17 cellular contexts compared by ENCODE assay signal in the genomic region with DNA sequence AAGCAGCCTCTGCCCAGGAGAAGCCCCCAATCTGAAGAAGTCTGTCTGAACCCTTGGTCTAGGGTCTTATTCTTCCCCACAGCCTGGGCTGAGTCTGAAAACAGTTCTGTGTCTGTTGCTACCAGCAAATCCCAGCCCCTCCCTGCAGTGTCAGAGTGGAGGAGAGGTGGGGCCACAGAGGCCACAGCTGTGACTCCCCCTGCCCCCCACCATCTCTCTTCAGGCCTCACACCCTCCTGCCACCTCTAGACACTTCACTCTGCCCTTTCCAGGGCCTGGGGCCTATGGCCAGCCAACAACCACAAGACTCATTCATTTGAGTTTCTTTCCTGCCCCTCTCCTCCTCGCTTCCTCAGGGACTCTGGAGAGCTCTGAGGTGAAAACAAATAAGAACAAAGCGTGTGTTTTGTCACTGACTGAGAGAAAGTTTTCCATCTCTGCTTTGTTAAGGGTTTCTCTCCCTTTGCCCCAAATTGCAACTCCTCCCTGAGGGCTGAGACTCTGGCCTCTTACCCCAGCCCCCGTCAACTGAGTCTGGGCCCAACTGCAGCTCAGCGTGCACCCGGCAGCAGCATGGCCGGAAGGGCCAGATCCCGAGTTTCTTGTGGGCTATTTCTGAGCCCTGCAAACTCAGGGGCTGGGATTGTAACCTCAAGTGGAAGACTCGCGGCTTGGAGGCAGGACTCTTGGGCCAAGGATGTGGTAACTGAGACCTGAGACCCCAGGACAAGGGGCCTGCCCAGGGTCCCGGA. TPM values are rescaled to one million over a fixed set of nuclear protein-coding genes. Genes with fewer than 3 reads are reported as not detected.
DNase-seq lines count a peak whose midpoint lies in the region; ATAC-seq and TF ChIP-seq lines count a peak whose summit lies in the region.
"Had no signal": no experiment of that assay in that cellular context is flagged by ENCODE, and none has a peak within 500 bp of the region (broad histone marks: within the 10 kb centered on the region; RNA-seq: fewer than 3 reads in every experiment).

No MANE protein-coding gene starts in this region.

- TF ChIP-seq CTCF in lower lobe of right lung (IDR thresholded peaks at IDR 0.05): no peak
- no peak for TF ChIP-seq CTCF in psoas muscle (IDR thresholded peaks at IDR 0.05)

- H3K4me1 ChIP-seq in BLaER1: peaks cover 43% of the 10 kb centered on the region
- H3K4me1 ChIP-seq in lower lobe of right lung: peaks cover 47% of the 10 kb centered on the region
- H3K4me1 ChIP-seq in psoas muscle: no peaks in the 10 kb centered on the region

- H3K36me3 ChIP-seq in BLaER1 (no peaks in the 10 kb centered on the region), lower lobe of right lung (no peaks in the 10 kb centered on the region), psoas muscle (ENCODE audit: insufficient read depth in 1 of 2, low read depth in 1 of 2) (no peaks in the 10 kb centered on the region)
- H3K36me3 ChIP-seq: brain microvascular endothelial cell had no signal

- H3K27ac ChIP-seq in BLaER1: peak overlapping the region; percentile 86
- peak overlapping the region; percentile 31 for H3K27ac ChIP-seq in angular gyrus (ENCODE audit: low read depth, low read length)
- H3K27ac ChIP-seq in lower lobe of right lung: peak overlapping the region; percentile 66
- H3K27ac ChIP-seq in psoas muscle: peak overlapping the region; percentile 4
- H3K27ac ChIP-seq: brain microvascular endothelial cell, PC-9 had no signal

- ATAC-seq in lower lobe of right lung: peak; percentile 71 to 85
- no peak for ATAC-seq in psoas muscle

- WGBS in psoas muscle, 3 donors: 57 to 69% (median 66%) methylated on average over 10 of the region's 10 CpGs

- H3K27me3 ChIP-seq in BLaER1: no peaks in the 10 kb centered on the region
- no peaks in the 10 kb centered on the region for H3K27me3 ChIP-seq in lower lobe of right lung (ENCODE audit: low read depth)
- no peaks in the 10 kb centered on the region for H3K27me3 ChIP-seq in psoas muscle (ENCODE audit: insufficient read depth in 3 of 3, low read length in 2 of 3)
- H3K27me3 ChIP-seq: brain microvascular endothelial cell had no signal

- H4K20me1 ChIP-seq in BLaER1: no peaks in the 10 kb centered on the region

- intact Hi-C loops in lower lobe of right lung (cut with DNase I): no loop called here
- intact Hi-C loops in psoas muscle (cut with DNase I): no loop called here
- intact Hi-C loops in posterior cingulate gyrus (cut with DNase I): no loop called here

- H3K9ac ChIP-seq in BLaER1: peak overlapping the region; percentile 71

- peak overlapping the region; percentile 32; the same call in 1 of the 2 replicates for H3K4me3 ChIP-seq in BLaER1
- no peak overlapping the region for H3K4me3 ChIP-seq in lower lobe of right lung
- no peak overlapping the region for H3K4me3 ChIP-seq in psoas muscle
- H3K4me3 ChIP-seq: PC-9 had no signal

- H3K9me3 ChIP-seq in BLaER1 (no peaks in the 10 kb centered on the region), lower lobe of right lung (no peaks in the 10 kb centered on the region), psoas muscle (no peaks in the 10 kb centered on the region)

- DNase-seq in lower lobe of right lung (peak; percentile 71), psoas muscle (no peak), D341Med (ENCODE audit: low spot score) (no peak), posterior cingulate gyrus (no peak), middle frontal gyrus (ENCODE audit: extremely low spot score, low spot score) (no peak), NCI-H2029 (lab: John Stamatoyannopoulos, UW) (no peak)
- DNase-seq: activated CD4-positive, alpha-beta T cell treated with anti-CD3 and anti-CD28 coated beads, Interleukin-2, amount 10 ng/mL, durations not matched to agents 7 days and 5 days; brain microvascular endothelial cell; NCI-H1417; NCI-H510A; PC-9 had no signal

- peak overlapping the region; percentile 85 for H3K4me2 ChIP-seq in BLaER1
- H3K4me2 ChIP-seq: PC-9 had no signal

RNA-seq across cellular contexts. Expression of a gene that starts 13.2 kb away (rescaled TPM):
- total RNA-seq in lower lobe of right lung (not detected), psoas muscle (not detected)
- under 1 TPM in 1 of 3 donors, not detected in 2; 0.08 TPM for polyA plus RNA-seq in psoas muscle
- total RNA-seq: activated CD4-positive, alpha-beta T cell treated with anti-CD3 and anti-CD28 coated beads, Interleukin-2, amount 10 ng/mL, durations not matched to agents 7 days and 5 days; activated T-helper 1 cell treated with anti-CD3 and anti-CD28 coated beads, Interleukin-12 subunit alpha, Interleukin-12 subunit beta, Interleukin-2, Interleukin-4 antibody, amounts not matched to agents 30 ng/mL and 10 ng/mL and 1 ng/mL, durations not matched to agents 14 hours and 24 hours and 36 hours; IMR-90; lower leg skin; PC-9; temporal lobe had no signal
- polyA plus RNA-seq: IMR-90 had no signal

RNA-seq across cellular contexts. Expression of a gene that starts 20.8 kb away (rescaled TPM):
- 3.1 TPM for total RNA-seq in lower lobe of right lung
- under 1 TPM in 3 of 4 donors, not detected in 1; 0.09 to 0.27 (median 0.10) TPM for total RNA-seq in psoas muscle
- under 1 TPM; 0.04 to 0.19 (median 0.15) TPM for polyA plus RNA-seq in psoas muscle
- total RNA-seq: activated CD4-positive, alpha-beta T cell treated with anti-CD3 and anti-CD28 coated beads, Interleukin-2, amount 10 ng/mL, durations not matched to agents 7 days and 5 days; IMR-90; PC-9 had no signal

RNA-seq across cellular contexts. Expression of a gene that starts 21.6 kb away (rescaled TPM):
- total RNA-seq in lower lobe of right lung (40.9 TPM), psoas muscle (1 to 10 TPM in 1 of 4 donors, under 1 TPM in 3; 0.61 to 5.5 (median 0.70) TPM)
- polyA plus RNA-seq in psoas muscle: 1 to 10 TPM; 1.7 to 3.7 (median 2.1) TPM
- total RNA-seq: activated CD4-positive, alpha-beta T cell treated with anti-CD3 and anti-CD28 coated beads, Interleukin-2, amount 10 ng/mL, durations not matched to agents 7 days and 5 days; activated T-helper 1 cell treated with anti-CD3 and anti-CD28 coated beads, Interleukin-12 subunit alpha, Interleukin-12 subunit beta, Interleukin-2, Interleukin-4 antibody, amounts not matched to agents 30 ng/mL and 10 ng/mL and 1 ng/mL, durations not matched to agents 14 hours and 24 hours and 36 hours had no signal
- polyA plus RNA-seq: IMR-90 had no signal

RNA-seq across cellular contexts. Expression of a gene that starts 35.4 kb away (rescaled TPM):
- total RNA-seq in lower lobe of right lung (143 TPM), psoas muscle (100 to 1,000 TPM; 101 to 141 (median 125) TPM)
- polyA plus RNA-seq in psoas muscle: 100 to 1,000 TPM in 1 of 3 donors, 10 to 100 TPM in 2; 51.9 to 105 (median 65.2) TPM

RNA-seq across cellular contexts. Expression of a gene that starts 42.4 kb away (rescaled TPM):
- total RNA-seq in lower lobe of right lung (1.9 TPM), psoas muscle (10 to 100 TPM in 1 of 4 donors, 1 to 10 TPM in 3; 5.3 to 10.1 (median 6.9) TPM)
- polyA plus RNA-seq in psoas muscle: 10 to 100 TPM in 1 of 3 donors, 1 to 10 TPM in 2; 3.4 to 10.7 (median 6.6) TPM

Comparison
In these comparisons a context has a peak if more than half of its experiments do, and no peak if none do; other contexts are left out.
1. H3K27ac ChIP-seq: peak in every context shown above with its lines; median percentile 86 in BLaER1; 66 in lower lobe of right lung; 31 in angular gyrus; 4 in psoas muscle.
2. ATAC-seq: peak in lower lobe of right lung (2 of 2); none in psoas muscle (0 of 4).